20 cellular contexts compared by ENCODE assay signal in the genomic region with DNA sequence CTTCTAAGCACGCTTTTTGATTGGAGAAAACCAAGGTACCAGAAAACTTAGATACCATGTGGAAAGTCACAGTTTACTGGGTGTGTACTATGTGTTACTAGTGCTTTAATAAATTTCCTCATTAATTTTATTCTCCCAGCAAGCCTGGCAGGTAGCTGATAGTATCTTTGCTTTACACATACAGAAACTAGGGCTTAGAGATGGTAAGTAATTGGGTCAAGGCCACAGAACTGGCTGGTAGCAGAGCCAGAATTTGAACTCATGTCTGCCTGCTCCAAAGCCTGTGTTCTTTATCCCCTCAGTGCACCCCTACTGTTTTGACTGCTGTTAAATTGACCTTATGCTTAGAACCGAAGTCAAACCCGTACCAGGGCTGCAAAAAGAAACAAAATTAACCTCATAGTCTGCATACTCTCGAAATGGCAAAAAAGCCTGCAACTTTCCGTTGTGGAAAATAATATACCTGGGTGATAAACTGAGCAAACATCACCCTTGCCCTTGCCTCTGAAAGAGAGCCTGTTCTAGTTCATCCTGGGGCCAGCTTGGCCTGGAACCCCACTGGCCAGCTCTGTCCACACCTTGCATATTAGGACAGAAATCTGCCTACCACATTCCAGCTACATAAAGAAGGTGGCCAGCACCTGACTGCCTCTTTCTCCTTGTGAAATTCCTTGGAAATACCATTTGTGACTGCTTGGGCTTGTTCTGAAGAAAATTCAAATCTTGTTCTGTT.
DNase-seq lines count a peak whose midpoint lies in the region; ATAC-seq and TF ChIP-seq lines count a peak whose summit lies in the region.
"Had no signal": no experiment of that assay in that cellular context is flagged by ENCODE, and none has a peak within 500 bp of the region (broad histone marks: within the 10 kb centered on the region; RNA-seq: fewer than 3 reads in every experiment).

No MANE protein-coding gene starts in this region.

- BruUV-seq in Calu3 (replicated peaks; lab: Mats Ljungman, UMichigan) = no TSS peak

- H3K4me1 Mint-ChIP-seq in Calu3 (ENCODE audit: low read depth, unreplicated experiment) = peaks cover 74% of the 10 kb centered on the region
- peaks cover 63% of the 10 kb centered on the region for H3K4me1 Mint-ChIP-seq in T-helper 17 cell
- H3K4me1 Mint-ChIP-seq in stimulated activated memory B cell treated with anti-CD40 and anti-IgM and Interleukin-4, amounts not matched to agents 10 μg/mL and 1 μg/mL and 100 μg/mL, for 72 hours = peaks cover 96% of the 10 kb centered on the region
- peaks cover 65% of the 10 kb centered on the region for H3K4me1 Mint-ChIP-seq in endothelial cell (ENCODE audit: unreplicated experiment)

- TF ChIP-seq CTCF in Calu3 (IDR thresholded peaks at IDR 0.05; ENCODE audit: unreplicated experiment) (no peak), endothelial cell (IDR thresholded peaks at IDR 0.05; ENCODE audit: unreplicated experiment) (no peak)

- CTCF ChIA-PET in Calu3 (lab: Charles Lee) = interaction anchor here (0.7 kb wide), 1 partner anchor 42 kb away, joined by 6 read pairs; no protein-coding TSS in a partner anchor

- no peaks in the 10 kb centered on the region for H3K9me3 Mint-ChIP-seq in Calu3 (ENCODE audit: low read depth, unreplicated experiment)
- H3K9me3 Mint-ChIP-seq in stimulated activated memory B cell treated with anti-CD40 and anti-IgM and Interleukin-4, amounts not matched to agents 10 μg/mL and 1 μg/mL and 100 μg/mL, for 72 hours = no peaks in the 10 kb centered on the region
- no peaks in the 10 kb centered on the region for H3K9me3 Mint-ChIP-seq in endothelial cell (ENCODE audit: unreplicated experiment)
- H3K9me3 Mint-ChIP-seq: activated naive CD4-positive, alpha-beta T cell treated with anti-CD3 and anti-CD28 coated beads, Interleukin-2, amount 50 U/mL, for 24 hours had no signal

- H3K27ac Mint-ChIP-seq in Calu3 (ENCODE audit: unreplicated experiment) (no peak overlapping the region), T-helper 17 cell (peak overlapping the region; percentile 96), endothelial cell (ENCODE audit: unreplicated experiment) (no peak overlapping the region)
- H3K27ac Mint-ChIP-seq in stimulated activated memory B cell treated with anti-CD40 and anti-IgM and Interleukin-4, amounts not matched to agents 10 μg/mL and 1 μg/mL and 100 μg/mL, for 72 hours = peak overlapping the region; percentile 99
- H3K27ac Mint-ChIP-seq: activated naive CD4-positive, alpha-beta T cell treated with anti-CD3 and anti-CD28 coated beads, Interleukin-2, amount 50 U/mL, for 24 hours had no signal

- no peak overlapping the region for H3K4me3 Mint-ChIP-seq in Calu3 (ENCODE audit: low read depth, unreplicated experiment)
- no peak overlapping the region for H3K4me3 Mint-ChIP-seq in T-helper 17 cell
- H3K4me3 Mint-ChIP-seq in stimulated activated memory B cell treated with anti-CD40 and anti-IgM and Interleukin-4, amounts not matched to agents 10 μg/mL and 1 μg/mL and 100 μg/mL, for 72 hours = no peak overlapping the region
- H3K4me3 Mint-ChIP-seq in endothelial cell (ENCODE audit: unreplicated experiment) = no peak overlapping the region
- H3K4me3 Mint-ChIP-seq: activated naive CD4-positive, alpha-beta T cell treated with anti-CD3 and anti-CD28 coated beads, Interleukin-2, amount 50 U/mL, for 24 hours had no signal

- no peak for ATAC-seq in T-helper 17 cell
- peak; percentile 62 for ATAC-seq in left colon
- no peak for ATAC-seq in stimulated activated memory B cell treated with anti-CD40 and anti-IgM and Interleukin-4, amounts not matched to agents 10 μg/mL and 1 μg/mL and 100 μg/mL, for 72 hours
- ATAC-seq: heart left ventricle had no signal

- peak; percentile 41 for DNase-seq in Calu3
- no peak for DNase-seq in T-helper 17 cell
- no peak for DNase-seq in left colon
- DNase-seq in globus pallidus (ENCODE audit: low spot score) = no peak
- no peak for DNase-seq in T-helper 9 cell
- no peak for DNase-seq in endothelial cell (ENCODE audit: low spot score)
- DNase-seq: activated CD4-positive, alpha-beta T cell treated with anti-CD3 and anti-CD28 coated beads for 4 hours; heart left ventricle; KBM-7; midbrain; NCI-H1105; NCI-H2107; NCI-H82; Peyer's patch; stimulated activated CD4-positive, alpha-beta T cell treated with anti-CD3 and anti-CD28 coated beads, Interleukin-1b, Interleukin-23, amount 100 ng/mL, for 48 hours; substantia nigra; T1000 had no signal

- intact Hi-C loops in Calu3 (cut with micrococcal nuclease; ENCODE audit: unreplicated experiment) = no loop called here
- intact Hi-C loops in left colon (cut with DNase I, micrococcal nuclease) = no loop called here

- no peaks in the 10 kb centered on the region for H3K27me3 Mint-ChIP-seq in Calu3 (ENCODE audit: unreplicated experiment)
- H3K27me3 Mint-ChIP-seq in T-helper 17 cell = no peaks in the 10 kb centered on the region
- H3K27me3 Mint-ChIP-seq in stimulated activated memory B cell treated with anti-CD40 and anti-IgM and Interleukin-4, amounts not matched to agents 10 μg/mL and 1 μg/mL and 100 μg/mL, for 72 hours = no peaks in the 10 kb centered on the region
- H3K27me3 Mint-ChIP-seq in endothelial cell (ENCODE audit: unreplicated experiment) = peaks cover 5% of the 10 kb centered on the region
- H3K27me3 Mint-ChIP-seq: activated naive CD4-positive, alpha-beta T cell treated with anti-CD3 and anti-CD28 coated beads, Interleukin-2, amount 50 U/mL, for 24 hours had no signal

- peaks cover 9% of the 10 kb centered on the region for H3K36me3 Mint-ChIP-seq in Calu3 (ENCODE audit: insufficient read depth, unreplicated experiment)
- no peaks in the 10 kb centered on the region for H3K36me3 Mint-ChIP-seq in T-helper 17 cell (ENCODE audit: low read depth)
- peaks cover 38% of the 10 kb centered on the region for H3K36me3 Mint-ChIP-seq in stimulated activated memory B cell treated with anti-CD40 and anti-IgM and Interleukin-4, amounts not matched to agents 10 μg/mL and 1 μg/mL and 100 μg/mL, for 72 hours
- H3K36me3 Mint-ChIP-seq in endothelial cell (ENCODE audit: low read depth, unreplicated experiment) = peaks cover 50% of the 10 kb centered on the region

- H3K9me3 ChIP-seq in T-helper 17 cell (ENCODE audit: control insufficient read depth, low read length, poor library complexity, severe bottlenecking) = no peaks in the 10 kb centered on the region
- H3K9me3 ChIP-seq: heart left ventricle, Peyer's patch, right atrium auricular region had no signal

Comparison
In these comparisons a context has a peak if more than half of its experiments do, and no peak if none do; other contexts are left out.
1. H3K27ac Mint-ChIP-seq: peak in T-helper 17 cell (single experiment) and stimulated activated memory B cell treated with anti-CD40 and anti-IgM and Interleukin-4, amounts not matched to agents 10 μg/mL and 1 μg/mL and 100 μg/mL, for 72 hours (single experiment); none in Calu3 (single experiment) and endothelial cell (single experiment).